ENCODE assay signal across 34 cellular contexts in genomic region chr1:35253941-35254340, GRCh38.
"Had no signal": no experiment of that assay in that cellular context is flagged by ENCODE, and none has a peak within 500 bp of the region (broad histone marks: within the 10 kb centered on the region; RNA-seq: fewer than 3 reads in every experiment).

No MANE protein-coding gene starts in this region.

- H3K4me3 ChIP-seq: MG63 had no signal

- H3K27ac ChIP-seq: KMS-11 had no signal

- DNase-seq: Karpas-422, Kasumi-1, MG63, MM.1S, MV-4-11, NCI-H1048, NCI-H1092, NCI-H1092 treated with DMSO at 0.1 percent for 48 hours, NCI-H1105, NCI-H1105 treated with DMSO at 0.1 percent for 48 hours, NCI-H1417, NCI-H1417 treated with DMSO at 0.1 percent for 48 hours, NCI-H1436, NCI-H1436 treated with DMSO at 0.1 percent for 48 hours, NCI-H146, NCI-H1694, NCI-H1694 treated with DMSO at 0.1 percent for 48 hours, NCI-H187, NCI-H187 treated with DMSO at 0.1 percent for 48 hours, NCI-H1930, NCI-H2029, NCI-H2029 treated with DMSO at 0.1 percent for 48 hours, NCI-H2081, NCI-H2081 treated with DMSO at 0.1 percent for 48 hours, NCI-H2107, NCI-H2171, NCI-H2171 treated with DMSO at 0.1 percent for 48 hours, NCI-H2227 treated with DMSO at 0.1 percent for 48 hours, NCI-H226, NCI-H345, NCI-H446, NCI-H446 treated with DMSO at 0.1 percent for 48 hours, NCI-H510A had no signal

- H3K36me3 ChIP-seq: MG63 had no signal

- H3K27me3 ChIP-seq: MG63 had no signal

- H3K9ac ChIP-seq: KMS-11 had no signal

- H3K4me2 ChIP-seq: KMS-11 had no signal

- H3K9me3 ChIP-seq: MG63 had no signal
